In the genomic region with DNA sequence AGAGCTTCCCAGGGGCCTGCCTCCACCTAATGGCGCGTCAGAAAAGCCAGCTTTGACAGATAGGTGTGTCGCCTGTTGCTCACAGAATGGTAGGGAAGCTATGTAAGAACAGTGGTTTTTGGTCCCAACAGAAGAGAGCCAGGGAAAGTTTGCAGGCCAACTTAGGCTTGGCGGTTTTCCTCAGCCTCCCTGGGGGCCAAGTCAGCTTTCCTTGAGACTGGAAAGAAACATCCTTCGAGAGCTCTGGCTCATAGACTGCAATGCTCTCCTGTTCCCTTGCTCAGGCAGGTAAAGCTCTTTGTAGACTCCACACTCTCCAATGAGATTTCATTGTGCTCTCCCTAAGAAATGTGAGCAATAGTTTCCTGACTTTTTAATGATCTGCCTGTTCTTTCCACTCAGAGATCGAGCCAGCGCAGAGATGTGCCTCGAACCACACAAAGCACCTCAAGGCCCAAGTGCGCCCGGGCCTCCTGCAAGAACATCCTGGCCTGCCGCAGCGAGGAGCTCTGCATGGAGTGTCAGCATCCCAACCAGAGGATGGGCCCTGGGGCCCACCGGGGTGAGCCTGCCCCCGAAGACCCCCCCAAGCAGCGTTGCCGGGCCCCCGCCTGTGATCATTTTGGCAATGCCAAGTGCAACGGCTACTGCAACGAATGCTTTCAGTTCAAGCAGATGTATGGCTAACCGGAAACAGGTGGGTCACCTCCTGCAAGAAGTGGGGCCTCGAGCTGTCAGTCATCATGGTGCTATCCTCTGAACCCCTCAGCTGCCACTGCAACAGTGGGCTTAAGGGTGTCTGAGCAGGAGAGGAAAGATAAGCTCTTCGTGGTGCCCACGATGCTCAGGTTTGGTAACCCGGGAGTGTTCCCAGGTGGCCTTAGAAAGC, we compare ENCODE assay signal across 13 cellular contexts. TPM values are rescaled to one million over a fixed set of nuclear protein-coding genes. Genes with fewer than 3 reads are reported as not detected.
A peak's percentile ranks its signal among the peaks of the same experiment; 100 is the strongest.
DNase-seq lines count a peak whose midpoint lies in the region; ATAC-seq and TF ChIP-seq lines count a peak whose summit lies in the region.
"Had no signal": no experiment of that assay in that cellular context is flagged by ENCODE, and none has a peak within 500 bp of the region (broad histone marks: within the 10 kb centered on the region; RNA-seq: fewer than 3 reads in every experiment).

No MANE protein-coding gene starts in this region.

- peaks cover 62% of the 10 kb centered on the region for H3K36me3 ChIP-seq in CD8-positive, alpha-beta T cell (ENCODE audit: insufficient read depth, low read length)

- peaks cover 64% of the 10 kb centered on the region for H3K4me1 Mint-ChIP-seq in CD8-positive, alpha-beta T cell (ENCODE audit: low read depth)
- peaks cover 75 to 94% (median 77%) of the 10 kb centered on the region in 3 donors for H3K4me1 Mint-ChIP-seq in T-cell
- peaks cover 40% of the 10 kb centered on the region for H3K4me1 Mint-ChIP-seq in central memory CD8-positive, alpha-beta T cell

- H3K27ac ChIP-seq in CD8-positive, alpha-beta T cell (ENCODE audit: low read depth, low read length), result no peak overlapping the region
- H3K27ac ChIP-seq in caudate nucleus (ENCODE audit: low read depth, low read length), result no peak overlapping the region

- POLR2A ChIA-PET in CD8-positive, alpha-beta T cell (lab: Charles Lee), result interaction anchor here (0.6 to 8.7 kb wide), 4 partner anchors 11 to 69 kb away, joined by 4 to 85 read pairs (median 6); partner anchors contain the start of gene TNFAIP3
- POLR2A ChIA-PET in T-cell (lab: Charles Lee), result interaction anchor here (0.6 to 6.1 kb wide), 17 partner anchors 9 to 909 kb away, joined by 3 to 204 read pairs (median 4); partner anchors contain the start of gene TNFAIP3 (in 1 of the 2)

- H3K27me3 Mint-ChIP-seq in CD8-positive, alpha-beta T cell (ENCODE audit: low read depth), result no peaks in the 10 kb centered on the region
- no peaks in the 10 kb centered on the region for H3K27me3 Mint-ChIP-seq in T-cell
- H3K27me3 Mint-ChIP-seq in central memory CD8-positive, alpha-beta T cell, result no peaks in the 10 kb centered on the region
- H3K27me3 Mint-ChIP-seq: IgD-negative memory B cell had no signal

- H3K4me3 ChIP-seq in CD8-positive, alpha-beta T cell (ENCODE audit: low read depth, low read length), result no peak overlapping the region
- H3K4me3 ChIP-seq: coronary artery had no signal

- peak in 3 of 7 experiments; percentile 40 to 49 (median 43) for DNase-seq in CD8-positive, alpha-beta T cell
- peak in 8 of 34 experiments; percentile 27 to 61 (median 41) for DNase-seq in T-cell
- DNase-seq in central memory CD8-positive, alpha-beta T cell (ENCODE audit: low spot score in 2 of 2), result peak in 1 of 2 donors; percentile 41
- no peak for DNase-seq in sciatic nerve (ENCODE audit: low spot score)
- no peak for DNase-seq in left lobe of liver (ENCODE audit: low spot score)
- no peak for DNase-seq in NOMO-1 treated with dmso at 0.1 percent for 144 hours (lab: John Stamatoyannopoulos, UW; ENCODE audit: unreplicated experiment)
- DNase-seq in caudate nucleus (lab: John Stamatoyannopoulos, UW), result no peak
- DNase-seq: Calu3; NCI-H187 treated with DMSO at 0.1 percent for 48 hours; stimulated activated CD4-positive, alpha-beta T cell treated with anti-CD3 and anti-CD28 coated beads, Interleukin-4, amount 100 ng/mL, for 4 hours; substantia nigra had no signal

- intact Hi-C loops in CD8-positive, alpha-beta T cell (cut with DNase I, micrococcal nuclease), result loop anchor here (1.0 to 5.0 kb wide), 3 partner anchors 14 to 96 kb away; partner anchors contain the start of gene TNFAIP3 (in 1 of the 2)
- intact Hi-C loops in sciatic nerve (cut with DNase I), result no loop called here

- peak overlapping the region; percentile 5 for H3K4me3 Mint-ChIP-seq in CD8-positive, alpha-beta T cell
- peak overlapping the region in 1 of 3 donors; percentile 61 for H3K4me3 Mint-ChIP-seq in T-cell
- H3K4me3 Mint-ChIP-seq in central memory CD8-positive, alpha-beta T cell, result peak overlapping the region; percentile 71

- H3K27ac Mint-ChIP-seq in CD8-positive, alpha-beta T cell, result peak overlapping the region; percentile 52
- peak overlapping the region; percentile 75 to 85 for H3K27ac Mint-ChIP-seq in T-cell
- H3K27ac Mint-ChIP-seq in central memory CD8-positive, alpha-beta T cell (ENCODE audit: low read depth), result peak overlapping the region; percentile 99

- no peak for TF ChIP-seq CTCF in CD8-positive, alpha-beta T cell (IDR thresholded peaks at IDR 0.05)

- H3K9me3 Mint-ChIP-seq in CD8-positive, alpha-beta T cell, result no peaks in the 10 kb centered on the region
- no peaks in the 10 kb centered on the region for H3K9me3 Mint-ChIP-seq in T-cell
- H3K9me3 Mint-ChIP-seq in central memory CD8-positive, alpha-beta T cell, result no peaks in the 10 kb centered on the region
- H3K9me3 Mint-ChIP-seq: IgD-negative memory B cell had no signal

- H3K27me3 ChIP-seq in CD8-positive, alpha-beta T cell (ENCODE audit: insufficient read depth, low read length), result no peaks in the 10 kb centered on the region

- CTCF ChIA-PET in CD8-positive, alpha-beta T cell (lab: Charles Lee), result interaction anchor here (0.7 to 6.7 kb wide), 12 partner anchors 12 to 173 kb away, joined by 3 to 50 read pairs (median 4); partner anchors contain the start of gene TNFAIP3
- CTCF ChIA-PET in T-cell (lab: Charles Lee), result interaction anchor here (0.9 to 3.3 kb wide), 6 partner anchors 12 to 176 kb away, joined by 4 to 29 read pairs (median 8); partner anchors contain the start of gene TNFAIP3 (in 1 of the 2)

- peaks cover 71% of the 10 kb centered on the region for H3K36me3 Mint-ChIP-seq in CD8-positive, alpha-beta T cell
- peaks cover 65% of the 10 kb centered on the region for H3K36me3 Mint-ChIP-seq in T-cell
- H3K36me3 Mint-ChIP-seq in central memory CD8-positive, alpha-beta T cell (ENCODE audit: insufficient read depth), result peaks cover 95% of the 10 kb centered on the region

- H3K9me3 ChIP-seq in CD8-positive, alpha-beta T cell (ENCODE audit: low read length), result no peaks in the 10 kb centered on the region

- peak; percentile 3 for ATAC-seq in CD8-positive, alpha-beta T cell
- peak in 2 of 4 experiments; percentile 12 to 46 for ATAC-seq in T-cell (replicated peaks in 1 of 4)
- peak; percentile 5 for ATAC-seq in central memory CD8-positive, alpha-beta T cell (replicated peaks; ENCODE audit: extremely low read depth, poor library complexity, severe bottlenecking)
- peak; percentile 37 for ATAC-seq in sciatic nerve
- no peak for ATAC-seq in left lobe of liver

- peaks cover 41% of the 10 kb centered on the region for H3K4me1 ChIP-seq in CD8-positive, alpha-beta T cell (ENCODE audit: insufficient read depth, low read length)

RNA-seq across cellular contexts. Expression of gene TNFAIP3, which starts 13.8 kb away (rescaled TPM):
- total RNA-seq in CD8-positive, alpha-beta T cell, result 1,000 to 10,000 TPM; 3,739 to 3,807 TPM
- total RNA-seq in T-cell, result 1,000 to 10,000 TPM in 2 of 5 donors, 100 to 1,000 TPM in 3; 109 to 2,994 (median 145) TPM
- total RNA-seq in sciatic nerve, result 37.5 TPM
- 8.8 TPM for total RNA-seq in left lobe of liver
